In the genomic region with DNA sequence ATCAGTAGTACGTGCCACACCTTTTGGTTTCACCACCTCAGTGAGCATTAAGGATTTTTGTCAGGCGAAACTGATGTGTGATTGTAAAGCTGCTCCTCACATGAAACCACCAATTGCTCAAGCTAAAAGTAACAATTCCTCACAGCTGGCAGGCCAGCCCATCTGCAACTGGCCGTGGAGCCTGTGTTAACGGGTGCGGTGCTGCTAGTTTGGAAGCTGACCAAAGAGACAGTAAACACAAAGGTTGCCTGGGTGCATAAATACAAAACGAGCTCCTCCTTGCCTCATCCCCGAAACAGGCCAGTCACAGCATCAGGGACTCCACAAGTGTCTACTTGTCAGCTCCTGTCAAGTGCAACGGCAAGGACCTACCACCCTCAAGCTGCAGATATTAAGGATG, we compare ENCODE assay signal across 11 cellular contexts. TPM values are rescaled to one million over a fixed set of nuclear protein-coding genes. Genes with fewer than 3 reads are reported as not detected.
DNase-seq lines count a peak whose midpoint lies in the region; ATAC-seq and TF ChIP-seq lines count a peak whose summit lies in the region.
"Had no signal": no experiment of that assay in that cellular context is flagged by ENCODE, and none has a peak within 500 bp of the region (broad histone marks: within the 10 kb centered on the region; RNA-seq: fewer than 3 reads in every experiment).

No MANE protein-coding gene starts in this region.

- H3K27ac ChIP-seq in sigmoid colon, result no peak overlapping the region

- no peaks in the 10 kb centered on the region for H3K27me3 ChIP-seq in sigmoid colon

- ATAC-seq in esophagus mucosa (peak; percentile 87), GM21515 (IDR thresholded peaks at IDR 0.05; ENCODE audit: unreplicated experiment) (no peak)

- peaks cover 0 to 16% (median 13%) of the 10 kb centered on the region in 4 donors for H3K4me1 ChIP-seq in sigmoid colon

- TF ChIP-seq EP300 in sigmoid colon (IDR thresholded peaks at IDR 0.05), result no peak

- DNase-seq in NCI-H1092 treated with DMSO at 0.1 percent for 48 hours (lab: John Stamatoyannopoulos, UW) (peak; percentile 18), NCI-H1092 (lab: John Stamatoyannopoulos, UW) (no peak), NCI-H345 (lab: John Stamatoyannopoulos, UW) (peak; percentile 66), sigmoid colon (peak; percentile 64), NCI-H1048 (lab: John Stamatoyannopoulos, UW) (no peak), activated gamma-delta T cell treated with Interleukin-2 at 50 U/mL for 16 hours (no peak)
- DNase-seq: activated B cell treated with CpG ODN at 0.5 μM for 24 hours; activated T-cell treated with anti-CD3 and anti-CD28 coated beads, Interleukin-2, amount 50 U/mL, for 24 hours; stimulated activated naive CD4-positive, alpha-beta T cell treated with Interleukin-2 at 50 U/mL for 16 hours had no signal

- no peak for TF ChIP-seq CTCF in sigmoid colon (IDR thresholded peaks at IDR 0.05)

- H3K36me3 ChIP-seq in sigmoid colon, result no peaks in the 10 kb centered on the region

- no peak for TF ChIP-seq POLR2A in sigmoid colon (IDR thresholded peaks at IDR 0.05)

- no peaks in the 10 kb centered on the region for H3K9me3 ChIP-seq in sigmoid colon

- intact Hi-C loops in sigmoid colon (cut with DNase I), result loop anchor here (5.0 kb wide), 1 partner anchor 34 kb away; a partner anchor contains a TSS

- WGBS in sigmoid colon, 2 donors, result 17 to 60% methylated on average over 8 of the region's 8 CpGs

- no peak overlapping the region for H3K4me3 ChIP-seq in sigmoid colon

RNA-seq across cellular contexts. Expression of a gene that starts 32.0 kb away (rescaled TPM):
- 35.8 TPM for total RNA-seq in esophagus mucosa
- 10 to 100 TPM in 1 of 4 donors, 1 to 10 TPM in 3; 7.1 to 10.4 (median 9.0) TPM for total RNA-seq in sigmoid colon
- 10 to 100 TPM; 11.0 to 36.0 (median 30.7) TPM for polyA plus RNA-seq in sigmoid colon

RNA-seq across cellular contexts. Expression of a gene that starts 38.2 kb away (rescaled TPM):
- total RNA-seq in esophagus mucosa (28.3 TPM), sigmoid colon (10 to 100 TPM; 35.7 to 52.2 (median 41.1) TPM)
- polyA plus RNA-seq in sigmoid colon, result 10 to 100 TPM; 37.2 to 60.1 (median 52.3) TPM

Comparison
In these comparisons a context has a peak if more than half of its experiments do, and no peak if none do; other contexts are left out.
1. DNase-seq: peak in NCI-H1092 treated with DMSO at 0.1 percent for 48 hours (single experiment), NCI-H345 (single experiment) and sigmoid colon (single experiment); none in NCI-H1092 (single experiment), NCI-H1048 (single experiment) and activated gamma-delta T cell treated with Interleukin-2 at 50 U/mL for 16 hours (single experiment).